Comparison of ENCODE assay signal across 8 cellular contexts in genomic region chr6:163457637-163458561, GRCh38. TPM values are rescaled to one million over a fixed set of nuclear protein-coding genes. Genes with fewer than 3 reads are reported as not detected.
DNase-seq lines count a peak whose midpoint lies in the region; ATAC-seq and TF ChIP-seq lines count a peak whose summit lies in the region.

No MANE protein-coding gene starts in this region.

- peak; percentile 51 to 62 for DNase-seq in SJSA1 (ENCODE audit: low read depth in 1 of 2, low spot score in 2 of 2)
- DNase-seq in fibroblast of peridontal ligament (ENCODE audit: extremely low read depth): peak; percentile 94
- no peak for DNase-seq in sigmoid colon
- DNase-seq in NCI-H2196 (lab: John Stamatoyannopoulos, UW; ENCODE audit: unreplicated experiment): no peak
- no peak for DNase-seq in midbrain (lab: John Stamatoyannopoulos, UW)
- no peak for DNase-seq in effector CD8-positive, alpha-beta T cell (lab: John Stamatoyannopoulos, UW)

- H3K27ac ChIP-seq in SJSA1 (peak overlapping the region; percentile 56), sigmoid colon (peak overlapping the region in 3 of 4 donors; percentile 12 to 62 (median 36))

- H3K36me3 ChIP-seq in SJSA1 (peaks cover 32% of the 10 kb centered on the region), sigmoid colon (no peaks in the 10 kb centered on the region)

- TF ChIP-seq EP300 in sigmoid colon (IDR thresholded peaks at IDR 0.05): no peak

- no peaks in the 10 kb centered on the region for H3K9me3 ChIP-seq in SJSA1 (replicated peaks)
- H3K9me3 ChIP-seq in sigmoid colon: no peaks in the 10 kb centered on the region

- 73 to 83% methylated on average over 3 of the region's 3 CpGs for WGBS in sigmoid colon, 2 donors

- TF ChIP-seq POLR2A in sigmoid colon (IDR thresholded peaks at IDR 0.05): no peak

- ATAC-seq in GM19324 (IDR thresholded peaks at IDR 0.05; ENCODE audit: low FRiP score, unreplicated experiment) (peak; percentile 53), GM21528 (IDR thresholded peaks at IDR 0.05; ENCODE audit: low FRiP score, unreplicated experiment) (no peak)

- no peak overlapping the region for H3K4me3 ChIP-seq in SJSA1
- no peak overlapping the region for H3K4me3 ChIP-seq in sigmoid colon

- H3K27me3 ChIP-seq in SJSA1 (replicated peaks) (no peaks in the 10 kb centered on the region), sigmoid colon (no peaks in the 10 kb centered on the region)

- intact Hi-C loops in sigmoid colon (cut with DNase I): no loop called here

- H3K4me1 ChIP-seq in SJSA1 (replicated peaks) (peaks cover 30% of the 10 kb centered on the region), sigmoid colon (peaks cover 0 to 55% (median 43%) of the 10 kb centered on the region in 4 donors)

- no peak for TF ChIP-seq CTCF in sigmoid colon (IDR thresholded peaks at IDR 0.05)

RNA-seq across cellular contexts. Expression of gene QKI, which starts 43.4 kb away (rescaled TPM):
- total RNA-seq in SJSA1 (2014; rRNA removed; shearing (Covaris generic)): 176 and 194 TPM in 2 replicates
- total RNA-seq in sigmoid colon: 100 to 1,000 TPM; 139 to 146 (median 142) TPM
- 10 to 100 TPM in 2 of 3 donors, 1 to 10 TPM in 1; 9.2 to 19.2 (median 14.4) TPM for polyA plus RNA-seq in sigmoid colon

Comparison
In these comparisons a context has a peak if more than half of its experiments do, and no peak if none do; other contexts are left out.
1. DNase-seq: peak in SJSA1 (2 of 2) and fibroblast of peridontal ligament (single experiment); none in sigmoid colon (single experiment), NCI-H2196 (single experiment), midbrain (single experiment) and effector CD8-positive, alpha-beta T cell (single experiment).